1 cellular context compared by ENCODE assay signal in the genomic region with DNA sequence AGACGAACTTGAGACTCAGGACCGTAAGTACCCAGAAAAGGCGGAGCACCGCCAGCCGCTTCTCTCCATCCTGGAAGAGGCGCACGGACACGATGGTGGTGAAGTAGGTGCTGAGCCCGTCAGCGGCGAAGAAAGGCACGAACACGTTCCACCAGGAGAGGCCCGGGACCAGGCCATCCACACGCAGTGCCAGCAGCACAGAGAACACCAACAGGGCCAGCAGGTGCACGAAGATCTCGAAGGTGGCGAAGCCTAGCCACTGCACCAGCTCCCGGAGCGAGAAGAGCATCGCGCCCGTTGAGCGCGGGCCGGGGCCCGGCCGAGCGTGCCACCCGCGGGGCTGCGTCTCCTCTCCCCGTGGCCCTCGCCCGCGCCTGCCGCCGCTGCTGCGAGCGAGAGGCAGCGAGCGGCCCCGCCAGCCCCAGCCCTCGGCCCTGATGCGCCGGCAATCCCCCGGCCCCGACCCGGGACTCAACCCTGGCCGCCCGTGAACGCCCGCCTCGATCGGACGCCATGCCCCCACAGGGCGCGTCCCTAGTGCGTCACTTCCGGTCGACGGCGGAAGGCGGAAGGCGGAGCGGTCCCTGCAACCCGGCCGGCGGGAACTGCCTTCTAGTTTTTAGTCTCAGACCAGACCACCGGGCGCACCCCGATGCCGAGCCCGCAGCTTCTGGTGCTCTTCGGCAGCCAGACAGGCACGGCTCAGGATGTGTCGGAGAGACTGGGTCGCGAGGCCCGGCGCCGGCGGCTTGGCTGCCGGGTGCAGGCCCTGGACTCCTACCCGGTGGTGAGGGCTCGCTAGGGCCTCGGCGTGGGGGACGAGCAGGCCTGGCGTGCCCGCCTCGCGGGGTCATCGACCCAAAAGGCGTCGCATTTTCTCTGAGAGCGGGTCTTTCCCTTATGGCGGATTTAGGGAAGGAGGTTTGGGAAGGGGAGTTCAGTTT.
TF ChIP-seq lines count a peak whose summit lies in the region.

TSS of gene NDOR1 (plus strand) at position 575 of the 944 bp plus-strand sequence. CDS start at position 653, 78 bp downstream.
A gene with protein sequence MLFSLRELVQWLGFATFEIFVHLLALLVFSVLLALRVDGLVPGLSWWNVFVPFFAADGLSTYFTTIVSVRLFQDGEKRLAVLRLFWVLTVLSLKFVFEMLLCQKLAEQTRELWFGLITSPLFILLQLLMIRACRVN (minus strand): TSS at position 523 of the 944 bp plus-strand sequence. CDS start 234 bp downstream, at position 289.

TF ChIP-seq in HepG2, 621 proteins besides CTCF, POLR2A, EP300 and RAD21 (continued from another document and continues in another):
- no peak for TF ChIP-seq LBX2 (CRISPR knock-in tag; IDR thresholded peaks at IDR 0.05; ENCODE audit: borderline replicate concordance)
- TF ChIP-seq HHEX (CRISPR knock-in tag; IDR thresholded peaks at IDR 0.05), result no peak
- TF ChIP-seq, protein P1, sequence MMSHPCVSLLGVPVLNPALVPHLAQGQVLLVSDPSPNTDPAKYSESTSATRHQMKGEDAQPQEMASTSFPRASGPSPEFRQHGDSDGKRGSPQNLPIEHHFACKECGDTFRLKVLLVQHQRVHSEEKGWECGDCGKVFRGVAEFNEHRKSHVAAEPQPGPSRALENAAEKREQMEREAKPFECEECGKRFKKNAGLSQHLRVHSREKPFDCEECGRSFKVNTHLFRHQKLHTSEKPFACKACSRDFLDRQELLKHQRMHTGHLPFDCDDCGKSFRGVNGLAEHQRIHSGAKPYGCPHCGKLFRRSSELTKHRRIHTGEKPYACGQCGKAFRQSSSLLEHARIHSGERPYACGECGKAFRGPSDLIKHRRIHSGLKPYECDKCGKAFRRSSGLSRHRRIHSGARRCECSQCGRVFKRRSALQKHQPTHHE (CRISPR knock-in tag; IDR thresholded peaks at IDR 0.05; ENCODE audit: borderline replicate concordance), result peak; percentile 79
- TF ChIP-seq ATF2 (CRISPR knock-in tag; IDR thresholded peaks at IDR 0.05), result peak; percentile 62; the same call in 1 of the 2 replicates
- TF ChIP-seq NR3C1 (CRISPR knock-in tag; IDR thresholded peaks at IDR 0.05), result no peak
- TF ChIP-seq ZNF788 (CRISPR knock-in tag; IDR thresholded peaks at IDR 0.05; ENCODE audit: borderline replicate concordance), result peak; percentile 47; the same call in 1 of the 2 replicates
- TF ChIP-seq ZNF281 (CRISPR knock-in tag; IDR thresholded peaks at IDR 0.05; ENCODE audit: borderline replicate concordance), result peak; percentile 47; the same call in 1 of the 2 replicates
- TF ChIP-seq ZNF605 (CRISPR knock-in tag; IDR thresholded peaks at IDR 0.05), result peak; percentile 48; the same call in 1 of the 2 replicates
- peak; percentile 79 for TF ChIP-seq POLR2AphosphoS5 (IDR thresholded peaks at IDR 0.05; ENCODE audit: low read depth, low read length)
- peak; percentile 31; the same call in 1 of the 2 replicates for TF ChIP-seq PAX8 (CRISPR knock-in tag; IDR thresholded peaks at IDR 0.05; ENCODE audit: borderline replicate concordance)
- TF ChIP-seq, protein P2, sequence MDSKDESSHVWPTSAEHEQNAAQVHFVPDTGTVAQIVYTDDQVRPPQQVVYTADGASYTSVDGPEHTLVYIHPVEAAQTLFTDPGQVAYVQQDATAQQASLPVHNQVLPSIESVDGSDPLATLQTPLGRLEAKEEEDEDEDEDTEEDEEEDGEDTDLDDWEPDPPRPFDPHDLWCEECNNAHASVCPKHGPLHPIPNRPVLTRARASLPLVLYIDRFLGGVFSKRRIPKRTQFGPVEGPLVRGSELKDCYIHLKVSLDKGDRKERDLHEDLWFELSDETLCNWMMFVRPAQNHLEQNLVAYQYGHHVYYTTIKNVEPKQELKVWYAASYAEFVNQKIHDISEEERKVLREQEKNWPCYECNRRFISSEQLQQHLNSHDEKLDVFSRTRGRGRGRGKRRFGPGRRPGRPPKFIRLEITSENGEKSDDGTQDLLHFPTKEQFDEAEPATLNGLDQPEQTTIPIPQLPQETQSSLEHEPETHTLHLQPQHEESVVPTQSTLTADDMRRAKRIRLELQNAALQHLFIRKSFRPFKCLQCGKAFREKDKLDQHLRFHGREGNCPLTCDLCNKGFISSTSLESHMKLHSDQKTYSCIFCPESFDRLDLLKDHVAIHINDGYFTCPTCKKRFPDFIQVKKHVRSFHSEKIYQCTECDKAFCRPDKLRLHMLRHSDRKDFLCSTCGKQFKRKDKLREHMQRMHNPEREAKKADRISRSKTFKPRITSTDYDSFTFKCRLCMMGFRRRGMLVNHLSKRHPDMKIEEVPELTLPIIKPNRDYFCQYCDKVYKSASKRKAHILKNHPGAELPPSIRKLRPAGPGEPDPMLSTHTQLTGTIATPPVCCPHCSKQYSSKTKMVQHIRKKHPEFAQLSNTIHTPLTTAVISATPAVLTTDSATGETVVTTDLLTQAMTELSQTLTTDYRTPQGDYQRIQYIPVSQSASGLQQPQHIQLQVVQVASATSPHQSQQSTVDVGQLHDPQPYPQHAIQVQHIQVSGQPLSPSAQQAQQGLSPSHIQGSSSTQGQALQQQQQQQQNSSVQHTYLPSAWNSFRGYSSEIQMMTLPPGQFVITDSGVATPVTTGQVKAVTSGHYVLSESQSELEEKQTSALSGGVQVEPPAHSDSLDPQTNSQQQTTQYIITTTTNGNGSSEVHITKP (CRISPR knock-in tag; IDR thresholded peaks at IDR 0.05; ENCODE audit: low read depth), result no peak
- TF ChIP-seq RBM39 (IDR thresholded peaks at IDR 0.05; ENCODE audit: low read depth, low read length, poor library complexity, severe bottlenecking), result no peak
- TF ChIP-seq ZFP62 (CRISPR knock-in tag; IDR thresholded peaks at IDR 0.05), result no peak
- peak; percentile 94 for TF ChIP-seq SPEN (CRISPR knock-in tag; IDR thresholded peaks at IDR 0.05; ENCODE audit: low read depth)
- TF ChIP-seq ZNF737 (CRISPR knock-in tag; IDR thresholded peaks at IDR 0.05; ENCODE audit: borderline replicate concordance), result no peak
- no peak for TF ChIP-seq TRIM24 (CRISPR knock-in tag; IDR thresholded peaks at IDR 0.05)
- TF ChIP-seq, protein P3, sequence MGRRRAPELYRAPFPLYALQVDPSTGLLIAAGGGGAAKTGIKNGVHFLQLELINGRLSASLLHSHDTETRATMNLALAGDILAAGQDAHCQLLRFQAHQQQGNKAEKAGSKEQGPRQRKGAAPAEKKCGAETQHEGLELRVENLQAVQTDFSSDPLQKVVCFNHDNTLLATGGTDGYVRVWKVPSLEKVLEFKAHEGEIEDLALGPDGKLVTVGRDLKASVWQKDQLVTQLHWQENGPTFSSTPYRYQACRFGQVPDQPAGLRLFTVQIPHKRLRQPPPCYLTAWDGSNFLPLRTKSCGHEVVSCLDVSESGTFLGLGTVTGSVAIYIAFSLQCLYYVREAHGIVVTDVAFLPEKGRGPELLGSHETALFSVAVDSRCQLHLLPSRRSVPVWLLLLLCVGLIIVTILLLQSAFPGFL (CRISPR knock-in tag; IDR thresholded peaks at IDR 0.05), result no peak
- TF ChIP-seq SMC3 (IDR thresholded peaks at IDR 0.05; ENCODE audit: low read length), result no peak
- peak; percentile 70 for TF ChIP-seq ASH2L (IDR thresholded peaks at IDR 0.05; ENCODE audit: insufficient read length, low read depth, low read length)
- TF ChIP-seq, protein P4, sequence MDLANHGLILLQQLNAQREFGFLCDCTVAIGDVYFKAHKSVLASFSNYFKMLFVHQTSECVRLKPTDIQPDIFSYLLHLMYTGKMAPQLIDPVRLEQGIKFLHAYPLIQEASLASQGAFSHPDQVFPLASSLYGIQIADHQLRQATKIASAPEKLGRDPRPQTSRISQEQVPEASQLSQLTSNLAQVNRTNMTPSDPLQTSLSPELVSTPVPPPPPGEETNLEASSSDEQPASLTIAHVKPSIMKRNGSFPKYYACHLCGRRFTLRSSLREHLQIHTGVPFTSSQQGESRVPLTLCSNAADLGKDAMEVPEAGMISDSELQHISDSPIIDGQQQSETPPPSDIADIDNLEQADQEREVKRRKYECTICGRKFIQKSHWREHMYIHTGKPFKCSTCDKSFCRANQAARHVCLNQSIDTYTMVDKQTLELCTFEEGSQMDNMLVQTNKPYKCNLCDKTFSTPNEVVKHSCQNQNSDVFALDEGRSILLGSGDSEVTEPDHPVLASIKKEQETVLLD (CRISPR knock-in tag; IDR thresholded peaks at IDR 0.05; ENCODE audit: low read depth), result peak; percentile 62
- peak; percentile 54; the same call in 1 of the 2 replicates for TF ChIP-seq HOXA9 (CRISPR knock-in tag; IDR thresholded peaks at IDR 0.05; ENCODE audit: borderline replicate concordance)
- no peak for TF ChIP-seq SKI (IDR thresholded peaks at IDR 0.05; ENCODE audit: partially characterized antibody)
- no peak for TF ChIP-seq KDM6A (CRISPR knock-in tag; IDR thresholded peaks at IDR 0.05; ENCODE audit: low read depth)
- TF ChIP-seq JUN (CRISPR knock-in tag; IDR thresholded peaks at IDR 0.05), result no peak
- 0 out of 2 replicates have a peak, but pooled peaks have one; percentile 44 for TF ChIP-seq ZNF891 (CRISPR knock-in tag; IDR thresholded peaks at IDR 0.05)
- peak; percentile 90 for TF ChIP-seq ARNT2 (CRISPR knock-in tag; IDR thresholded peaks at IDR 0.05; ENCODE audit: low read depth)
- TF ChIP-seq DNMT3B (CRISPR knock-in tag; conservative IDR thresholded peaks at IDR 0.05), result no peak; the same call in 1 of the 2 replicates
- peak; percentile 100 for TF ChIP-seq GATAD1 (CRISPR knock-in tag; IDR thresholded peaks at IDR 0.05)
- TF ChIP-seq RBAK (CRISPR knock-in tag; IDR thresholded peaks at IDR 0.05), result no peak
- TF ChIP-seq ZNF496 (CRISPR knock-in tag; IDR thresholded peaks at IDR 0.05; ENCODE audit: insufficient replicate concordance), result no peak
- TF ChIP-seq, protein P5, sequence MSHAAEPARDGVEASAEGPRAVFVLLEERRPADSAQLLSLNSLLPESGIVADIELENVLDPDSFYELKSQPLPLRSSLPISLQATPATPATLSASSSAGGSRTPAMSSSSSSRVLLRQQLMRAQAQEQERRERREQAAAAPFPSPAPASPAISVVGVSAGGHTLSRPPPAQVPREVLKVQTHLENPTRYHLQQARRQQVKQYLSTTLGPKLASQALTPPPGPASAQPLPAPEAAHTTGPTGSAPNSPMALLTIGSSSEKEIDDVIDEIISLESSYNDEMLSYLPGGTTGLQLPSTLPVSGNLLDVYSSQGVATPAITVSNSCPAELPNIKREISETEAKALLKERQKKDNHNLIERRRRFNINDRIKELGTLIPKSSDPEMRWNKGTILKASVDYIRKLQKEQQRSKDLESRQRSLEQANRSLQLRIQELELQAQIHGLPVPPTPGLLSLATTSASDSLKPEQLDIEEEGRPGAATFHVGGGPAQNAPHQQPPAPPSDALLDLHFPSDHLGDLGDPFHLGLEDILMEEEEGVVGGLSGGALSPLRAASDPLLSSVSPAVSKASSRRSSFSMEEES (CRISPR knock-in tag; IDR thresholded peaks at IDR 0.05), result 0 out of 2 replicates have a peak, but pooled peaks have one; percentile 19
- 0 out of 2 replicates have a peak, but pooled peaks have one; percentile 13 for TF ChIP-seq TBP (CRISPR knock-in tag; IDR thresholded peaks at IDR 0.05)
- TF ChIP-seq, protein P6, sequence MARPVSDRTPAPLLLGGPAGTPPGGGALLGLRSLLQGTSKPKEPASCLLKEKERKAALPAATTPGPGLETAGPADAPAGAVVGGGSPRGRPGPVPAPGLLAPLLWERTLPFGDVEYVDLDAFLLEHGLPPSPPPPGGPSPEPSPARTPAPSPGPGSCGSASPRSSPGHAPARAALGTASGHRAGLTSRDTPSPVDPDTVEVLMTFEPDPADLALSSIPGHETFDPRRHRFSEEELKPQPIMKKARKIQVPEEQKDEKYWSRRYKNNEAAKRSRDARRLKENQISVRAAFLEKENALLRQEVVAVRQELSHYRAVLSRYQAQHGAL (CRISPR knock-in tag; IDR thresholded peaks at IDR 0.05; ENCODE audit: not compliant biosample characterization), result no peak
- TF ChIP-seq, protein P7, sequence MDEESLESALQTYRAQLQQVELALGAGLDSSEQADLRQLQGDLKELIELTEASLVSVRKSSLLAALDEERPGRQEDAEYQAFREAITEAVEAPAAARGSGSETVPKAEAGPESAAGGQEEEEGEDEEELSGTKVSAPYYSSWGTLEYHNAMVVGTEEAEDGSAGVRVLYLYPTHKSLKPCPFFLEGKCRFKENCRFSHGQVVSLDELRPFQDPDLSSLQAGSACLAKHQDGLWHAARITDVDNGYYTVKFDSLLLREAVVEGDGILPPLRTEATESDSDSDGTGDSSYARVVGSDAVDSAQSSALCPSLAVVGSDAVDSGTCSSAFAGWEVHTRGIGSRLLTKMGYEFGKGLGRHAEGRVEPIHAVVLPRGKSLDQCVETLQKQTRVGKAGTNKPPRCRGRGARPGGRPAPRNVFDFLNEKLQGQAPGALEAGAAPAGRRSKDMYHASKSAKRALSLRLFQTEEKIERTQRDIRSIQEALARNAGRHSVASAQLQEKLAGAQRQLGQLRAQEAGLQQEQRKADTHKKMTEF (CRISPR knock-in tag; IDR thresholded peaks at IDR 0.05), result peak; percentile 80
- TF ChIP-seq SNRNP70 (IDR thresholded peaks at IDR 0.05; ENCODE audit: low read depth, low read length), result no peak
- TF ChIP-seq ZNF552 (CRISPR knock-in tag; IDR thresholded peaks at IDR 0.05; ENCODE audit: borderline replicate concordance), result no peak
- peak; percentile 46; the same call in 1 of the 2 replicates for TF ChIP-seq SIX4 (CRISPR knock-in tag; IDR thresholded peaks at IDR 0.05)
- no peak for TF ChIP-seq ZNF619 (CRISPR knock-in tag; IDR thresholded peaks at IDR 0.05)
- peak; percentile 59; the same call in 1 of the 2 replicates for TF ChIP-seq ZNF724P (CRISPR knock-in tag; IDR thresholded peaks at IDR 0.05; ENCODE audit: borderline replicate concordance)
